In genomic region chr5:172093559-172093958, GRCh38 we compare ENCODE assay signal across 18 cellular contexts.
DNase-seq lines count a peak whose midpoint lies in the region; ATAC-seq, FAIRE-seq and TF ChIP-seq lines count a peak whose summit lies in the region.
"Had no signal": no experiment of that assay in that cellular context is flagged by ENCODE, and none has a peak within 500 bp of the region (broad histone marks: within the 10 kb centered on the region; RNA-seq: fewer than 3 reads in every experiment).

No MANE protein-coding gene starts in this region.

- H2BK120ac ChIP-seq in H1 (replicated peaks; ENCODE audit: low read depth, low read length) = no peak overlapping the region

- H3K36me3 ChIP-seq in H7 (replicated peaks; ENCODE audit: control insufficient read depth, insufficient read depth, low read length) = 0 out of 2 replicates have a peak, but pooled peaks cover 2% of the 10 kb centered on the region
- H3K36me3 ChIP-seq in H1 (ENCODE audit: control insufficient read depth in 2 of 4, insufficient read depth in 4 of 4, low read length in 3 of 4) = peaks cover 0 to 2% (median 0%) of the 10 kb centered on the region in 4 experiments; a peak in 1 of 8 replicates
- H3K36me3 ChIP-seq: MG63 had no signal

- no peak overlapping the region for H2BK20ac ChIP-seq in H1 (ENCODE audit: low read length)

- H4K8ac ChIP-seq in H1 (ENCODE audit: extremely low read depth, insufficient read depth, low read length) = 0 out of 2 replicates have a peak overlapping the region, but pooled peaks have one; percentile 80

- H3K9me3 Mint-ChIP-seq in activated T-cell treated with anti-CD3 and anti-CD28 coated beads, Interleukin-2, amount 50 U/mL, for 24 hours = no peaks in the 10 kb centered on the region
- peaks cover 0 to 1% of the 10 kb centered on the region in 2 donors for H3K9me3 Mint-ChIP-seq in activated T-cell treated with anti-CD3 and anti-CD28 coated beads, Interleukin-2, amount 50 U/mL, for 72 hours

- H4K91ac ChIP-seq in H1 (replicated peaks; ENCODE audit: insufficient read length, low read length) = no peak overlapping the region

- no peak for TF ChIP-seq EP300 in H1 (IDR thresholded peaks at IDR 0.05; ENCODE audit: borderline replicate concordance in 1 of 2, low read depth in 2 of 2, low read length in 2 of 2)

- peak overlapping the region; percentile 66 for H3K27ac Mint-ChIP-seq in activated T-cell treated with anti-CD3 and anti-CD28 coated beads, Interleukin-2, amount 50 U/mL, for 24 hours
- no peak overlapping the region for H3K27ac Mint-ChIP-seq in activated T-cell treated with anti-CD3 and anti-CD28 coated beads, Interleukin-2, amount 50 U/mL, for 72 hours

- H3K4ac ChIP-seq in H1 (replicated peaks; ENCODE audit: insufficient read length, low read depth, low read length) = no peak overlapping the region

- no peak overlapping the region for H3K9ac ChIP-seq in H1 (replicated peaks in 1 of 4; ENCODE audit: extremely low read depth in 1 of 4, low read depth in 3 of 4, low read length in 3 of 4)
- H3K9ac ChIP-seq: BLaER1 had no signal

- H2BK12ac ChIP-seq in H1 (ENCODE audit: low read depth, low read length) = no peak overlapping the region

- H3K9me3 ChIP-seq in H1 (ENCODE audit: insufficient read depth in 2 of 2, low read depth in 1 of 2, low read length in 1 of 2) = no peaks in the 10 kb centered on the region
- H3K9me3 ChIP-seq: BLaER1, MG63 had no signal

- no peak overlapping the region for H3K18ac ChIP-seq in H1 (ENCODE audit: extremely low read depth, low read length)

- intact Hi-C loops in sciatic nerve (cut with DNase I) = no loop called here

- H3K4me2 ChIP-seq in H1 (ENCODE audit: insufficient read depth in 1 of 2, low read depth in 2 of 2, low read length in 2 of 2) = no peak overlapping the region
- H3K4me2 ChIP-seq: BLaER1 had no signal

- H3K56ac ChIP-seq in H1 (replicated peaks; ENCODE audit: insufficient read length, low read depth, low read length) = no peak overlapping the region

- no peak overlapping the region for H3K4me3 Mint-ChIP-seq in activated T-cell treated with anti-CD3 and anti-CD28 coated beads, Interleukin-2, amount 50 U/mL, for 24 hours
- no peak overlapping the region for H3K4me3 Mint-ChIP-seq in activated T-cell treated with anti-CD3 and anti-CD28 coated beads, Interleukin-2, amount 50 U/mL, for 72 hours

- H3K4me1 Mint-ChIP-seq in activated T-cell treated with anti-CD3 and anti-CD28 coated beads, Interleukin-2, amount 50 U/mL, for 24 hours (ENCODE audit: low read depth) = peaks cover 7% of the 10 kb centered on the region
- no peaks in the 10 kb centered on the region for H3K4me1 Mint-ChIP-seq in activated T-cell treated with anti-CD3 and anti-CD28 coated beads, Interleukin-2, amount 50 U/mL, for 72 hours (ENCODE audit: low read depth)

- H3K27me3 ChIP-seq in H7 (ENCODE audit: control insufficient read depth, insufficient read depth, low read length) (no peaks in the 10 kb centered on the region), H1 (replicated peaks in 1 of 4; ENCODE audit: control insufficient read depth in 3 of 4, extremely low read depth in 1 of 4, insufficient read depth in 3 of 4, low read length in 3 of 4) (no peaks in the 10 kb centered on the region)
- H3K27me3 ChIP-seq: BLaER1, MG63 had no signal

- H2AFZ ChIP-seq in H1 (ENCODE audit: low read length) = no peak overlapping the region

- no peak overlapping the region for H2BK15ac ChIP-seq in H1 (ENCODE audit: low read length)

- no peak overlapping the region for H2AK5ac ChIP-seq in H1 (ENCODE audit: low read depth, low read length)

- ATAC-seq in activated T-cell treated with anti-CD3 and anti-CD28 coated beads, Interleukin-2, amount 50 U/mL, for 72 hours (replicated peaks in 1 of 2) = no peak
- no peak for ATAC-seq in sciatic nerve
- ATAC-seq: GM12878, Panc1 had no signal

- H3K27ac ChIP-seq in H1 (ENCODE audit: low read depth, low read length) = no peak overlapping the region
- H3K27ac ChIP-seq: BLaER1 had no signal

- H3K14ac ChIP-seq in H1 (ENCODE audit: insufficient read length) = no peak overlapping the region

- H3K23ac ChIP-seq in H1 (ENCODE audit: insufficient read length) = no peak overlapping the region

- CTCF ChIA-PET in H1 (lab: Charles Lee; ENCODE audit: partially characterized antibody) = interaction anchor here (1.0 to 8.8 kb wide), 4 partner anchors 12 to 277 kb away, joined by 3 to 64 read pairs (median 3); no protein-coding TSS in a partner anchor

- peaks cover 87% of the 10 kb centered on the region for H3K36me3 Mint-ChIP-seq in activated T-cell treated with anti-CD3 and anti-CD28 coated beads, Interleukin-2, amount 50 U/mL, for 24 hours (ENCODE audit: low read depth)
- peaks cover 13 to 30% of the 10 kb centered on the region in 2 donors for H3K36me3 Mint-ChIP-seq in activated T-cell treated with anti-CD3 and anti-CD28 coated beads, Interleukin-2, amount 50 U/mL, for 72 hours (ENCODE audit: insufficient read depth in 2 of 2)

- H3K79me2 ChIP-seq in H1 (ENCODE audit: control insufficient read depth in 1 of 2, insufficient read depth in 2 of 2, low read length in 2 of 2) = no peaks in the 10 kb centered on the region

- no peak overlapping the region for H3K4me3 ChIP-seq in H7 (ENCODE audit: insufficient read depth, low read depth, low read length)
- H3K4me3 ChIP-seq in H1 (ENCODE audit: extremely low read depth in 1 of 4, insufficient read depth in 2 of 4, low read depth in 3 of 4, low read length in 4 of 4) = no peak overlapping the region
- H3K4me3 ChIP-seq: BLaER1, GM12878, MG63 had no signal

- H3K27me3 Mint-ChIP-seq in activated T-cell treated with anti-CD3 and anti-CD28 coated beads, Interleukin-2, amount 50 U/mL, for 24 hours = no peaks in the 10 kb centered on the region
- no peaks in the 10 kb centered on the region for H3K27me3 Mint-ChIP-seq in activated T-cell treated with anti-CD3 and anti-CD28 coated beads, Interleukin-2, amount 50 U/mL, for 72 hours (ENCODE audit: low read depth)

- H4K20me1 ChIP-seq in H1 (replicated peaks in 1 of 2; ENCODE audit: control insufficient read depth in 1 of 2, insufficient read depth in 2 of 2, low read length in 2 of 2) = peaks cover 0 to 3% of the 10 kb centered on the region in 2 experiments

- H3K79me1 ChIP-seq in H1 (ENCODE audit: low read depth, low read length) = no peaks in the 10 kb centered on the region

- H2BK5ac ChIP-seq in H1 (ENCODE audit: low read depth, low read length) = no peak overlapping the region

- H3K23me2 ChIP-seq in H1 (ENCODE audit: low read depth, low read length) = peaks cover 11% of the 10 kb centered on the region; the same call in 1 of the 2 replicates

- WGBS in H1 (ENCODE audit: extremely low coverage in 1 of 2, insufficient coverage in 1 of 2, insufficient read length in 1 of 2, insufficient replicate concordance in 2 of 2, low coverage in 1 of 2, low lambda C conversion rate in 2 of 2, missing lambda C conversion rate in 1 of 2), 2 experiments = 96% methylated on average over 10 of the region's 10 CpGs; no CpG with 5 or more reads in 1 of the 2 experiments

- POLR2A ChIA-PET in H1 (lab: Charles Lee; ENCODE audit: partially characterized antibody) = no interaction called here

- no peak for TF ChIP-seq CTCF in H1 (IDR thresholded peaks at IDR 0.05; ENCODE audit: control extremely low read depth in 1 of 3, insufficient read depth in 1 of 3, low read depth in 1 of 3, low read length in 3 of 3)

- TF ChIP-seq RAD21 in H1 (IDR thresholded peaks at IDR 0.05 in 1 of 2, conservative IDR thresholded peaks at IDR 0.05 in 1 of 2; ENCODE audit: low read depth in 2 of 2, low read length in 2 of 2) = no peak

- no peak overlapping the region for H4K5ac ChIP-seq in H1 (ENCODE audit: insufficient read length, low read depth, low read length)

- FAIRE-seq in H1 (lab: Jason Lieb, UNC) = no peak
- FAIRE-seq: GM12878 had no signal

- no peak for DNase-seq in activated T-cell treated with anti-CD3 and anti-CD28 coated beads, Interleukin-2, amount 50 U/mL, for 24 hours
- DNase-seq in activated T-cell treated with anti-CD3 and anti-CD28 coated beads, Interleukin-2, amount 50 U/mL, for 72 hours = no peak
- peak; percentile 35 for DNase-seq in H7
- DNase-seq in H1 (ENCODE audit: low read depth in 1 of 2, low spot score in 2 of 2) = no peak
- peak; percentile 67 for DNase-seq in sciatic nerve (ENCODE audit: low spot score)
- DNase-seq in T1000 (lab: John Stamatoyannopoulos, UW) = no peak
- DNase-seq in GOT3 (lab: John Stamatoyannopoulos, UW) = no peak
- no peak for DNase-seq in activated CD4-positive, alpha-beta T cell treated with anti-CD3 and anti-CD28 coated beads for 4 hours
- DNase-seq: DMS 273 treated with DMSO at 0.1 percent for 48 hours, GDM1, Karpas-422, MG63, NCI-H1092, NCI-H524 treated with DMSO at 0.1 percent for 48 hours, SHP77 had no signal

- H3K4me1 ChIP-seq in H1 (replicated peaks in 1 of 4; ENCODE audit: control insufficient read depth in 3 of 4, insufficient read depth in 4 of 4, low read length in 3 of 4) = peaks cover 0 to 5% (median 3%) of the 10 kb centered on the region in 4 experiments; a peak in 2 of 7 replicates
- H3K4me1 ChIP-seq: BLaER1 had no signal

- no peak for TF ChIP-seq POLR2A in H1 (IDR thresholded peaks at IDR 0.05; ENCODE audit: control extremely low read depth in 1 of 2, low read depth in 2 of 2, low read length in 2 of 2)

Comparison
In these comparisons a context has a peak if more than half of its experiments do, and no peak if none do; other contexts are left out.
1. DNase-seq: peak in H7 (single experiment) and sciatic nerve (single experiment); none in activated T-cell treated with anti-CD3 and anti-CD28 coated beads, Interleukin-2, amount 50 U/mL, for 24 hours (single experiment), activated T-cell treated with anti-CD3 and anti-CD28 coated beads, Interleukin-2, amount 50 U/mL, for 72 hours (0 of 2), H1 (0 of 2), T1000 (single experiment), GOT3 (single experiment) and activated CD4-positive, alpha-beta T cell treated with anti-CD3 and anti-CD28 coated beads for 4 hours (0 of 2).